ENCODE assay signal across 27 cellular contexts in the genomic region with DNA sequence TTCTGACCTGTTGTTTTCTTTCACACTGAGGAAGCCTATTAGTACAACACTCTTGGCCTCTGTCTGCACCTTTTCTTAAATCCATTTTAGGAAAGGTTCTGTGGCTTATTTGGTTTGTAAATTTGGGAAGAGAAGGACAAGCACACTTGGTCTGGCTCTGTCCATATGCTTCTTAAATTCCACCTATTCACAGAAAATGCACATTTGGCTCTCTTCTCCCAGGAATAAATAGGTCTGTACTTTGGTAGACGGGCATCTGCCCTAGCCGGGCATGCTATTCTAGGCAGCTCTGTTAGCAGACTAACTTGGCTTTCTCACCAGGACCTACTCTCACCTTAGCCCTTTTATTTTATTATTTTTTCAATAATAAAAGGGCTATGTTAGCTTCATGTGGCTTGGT.
"Had no signal": no experiment of that assay in that cellular context is flagged by ENCODE, and none has a peak within 500 bp of the region (broad histone marks: within the 10 kb centered on the region; RNA-seq: fewer than 3 reads in every experiment).

No MANE protein-coding gene starts in this region.

- H3K36me3 ChIP-seq: ascending aorta, cardiac muscle cell had no signal

- H3K4me1 ChIP-seq: ascending aorta had no signal

- H3K4me3 ChIP-seq: ascending aorta, cardiac muscle cell had no signal

- ATAC-seq: activated CD8-positive, alpha-beta T cell treated with anti-CD3 and anti-CD28 coated beads for 36 hours; activated naive CD8-positive, alpha-beta T cell treated with anti-CD3 and anti-CD28 coated beads, Interleukin-2, amount 50 U/mL, for 24 hours had no signal

- H3K27ac ChIP-seq: ascending aorta, cardiac muscle cell, VCaP had no signal

- H3K9me3 ChIP-seq: ascending aorta had no signal

- DNase-seq: activated B cell treated with CpG ODN at 0.5 μM for 24 hours; activated CD4-positive, alpha-beta memory T cell treated with anti-CD3 and anti-CD28 coated beads for 36 hours; activated CD4-positive, alpha-beta T cell treated with anti-CD3 and anti-CD28 coated beads for 4 hours; activated CD4-positive, alpha-beta T cell treated with anti-CD3 and anti-CD28 coated beads, Interleukin-2, amount 10 ng/mL, durations not matched to agents 24 days and 14 days; activated CD4-positive, alpha-beta T cell treated with anti-CD3 and anti-CD28 coated beads, Interleukin-2, amount 50 U/mL, for 1 hour; activated CD4-positive, alpha-beta T cell treated with anti-CD3 and anti-CD28 coated beads, Interleukin-2, amount 50 U/mL, for 4 hours; activated CD4-positive, CD25-positive, alpha-beta regulatory T cell treated with anti-CD3 and anti-CD28 coated beads, Interleukin-2, amount 50 U/mL, for 72 hours; activated CD8-positive, alpha-beta memory T cell treated with anti-CD3 and anti-CD28 coated beads, Interleukin-2, amount 50 U/mL, for 48 hours; activated CD8-positive, alpha-beta T cell treated with anti-CD3 and anti-CD28 coated beads for 36 hours; activated effector memory CD4-positive, alpha-beta T cell treated with Interleukin-2 at 50 U/mL for 16 hours; activated gamma-delta T cell; activated naive CD4-positive, alpha-beta T cell treated with anti-CD3 and anti-CD28 coated beads, Interleukin-2, amount 10 ng/mL, durations not matched to agents 7 days and 5 days; activated naive CD4-positive, alpha-beta T cell treated with Interleukin-2 at 50 U/mL for 16 hours; activated naive CD8-positive, alpha-beta T cell treated with anti-CD3 and anti-CD28 coated beads, Interleukin-2, amount 10 ng/mL, durations not matched to agents 7 days and 5 days; activated naive CD8-positive, alpha-beta T cell treated with anti-CD3 and anti-CD28 coated beads, Interleukin-2, amount 50 U/mL, for 24 hours; activated T-cell treated with anti-CD3 and anti-CD28 coated beads, Interleukin-2, amount 50 U/mL, for 24 hours; activated T-cell treated with anti-CD3 and anti-CD28 coated beads, Interleukin-2, amount 50 U/mL, for 48 hours; amygdala; anterior cingulate cortex; T-helper 2 cell; T-helper 9 cell had no signal

- H3K27me3 ChIP-seq: ascending aorta, cardiac muscle cell had no signal

- FAIRE-seq: bronchial epithelial cell, colon, TTC549 had no signal
